In genomic region chr5:173790836-173791546, GRCh38 we compare ENCODE assay signal across 21 cellular contexts.
"Had no signal": no experiment of that assay in that cellular context is flagged by ENCODE, and none has a peak within 500 bp of the region (broad histone marks: within the 10 kb centered on the region; RNA-seq: fewer than 3 reads in every experiment).

No MANE protein-coding gene starts in this region.

- H3K27me3 ChIP-seq: breast epithelium, esophagus squamous epithelium, gastrocnemius medialis, testis, upper lobe of left lung had no signal

- H3K9me3 ChIP-seq: breast epithelium, esophagus squamous epithelium, gastrocnemius medialis, mucosa of descending colon, testis, upper lobe of left lung had no signal

- H3K36me3 Mint-ChIP-seq: activated naive CD8-positive, alpha-beta T cell treated with anti-CD3 and anti-CD28 coated beads for 36 hours had no signal

- H3K4me3 ChIP-seq: breast epithelium, esophagus squamous epithelium, gastrocnemius medialis, mucosa of descending colon, testis, upper lobe of left lung had no signal

- DNase-seq: activated naive CD4-positive, alpha-beta T cell treated with Interleukin-2 at 50 U/mL for 16 hours; activated naive CD8-positive, alpha-beta T cell treated with anti-CD3 and anti-CD28 coated beads for 36 hours; activated T-cell treated with anti-CD3 and anti-CD28 coated beads, Interleukin-2, amount 50 U/mL, for 24 hours; amniotic stem cell; esophagus squamous epithelium; hippocampal formation; kidney glomerular epithelial cell; left ventricle myocardium superior; mucosa of descending colon; nephron progenitor cell; right cardiac atrium; stimulated activated CD4-positive, alpha-beta T cell treated with anti-CD3 and anti-CD28 coated beads, Interleukin-2, amount 100 ng/mL, for 24 hours; T-helper 9 cell; testis; upper lobe of left lung had no signal

- ATAC-seq: gastrocnemius medialis; left ventricle myocardium superior; mucosa of descending colon; right cardiac atrium; stimulated activated effector memory CD8-positive, alpha-beta T cell treated with anti-CD3 and anti-CD28 coated beads, Interleukin-12 subunit alpha, Interleukin-12 subunit beta, amount 100 ng/mL, for 72 hours had no signal

- H3K9ac ChIP-seq: parathyroid adenoma had no signal

- H3K4me3 Mint-ChIP-seq: activated naive CD8-positive, alpha-beta T cell treated with anti-CD3 and anti-CD28 coated beads for 36 hours; activated T-cell treated with anti-CD3 and anti-CD28 coated beads, Interleukin-2, amount 50 U/mL, for 24 hours; central memory CD8-positive, alpha-beta T cell; nephron progenitor cell; stimulated activated effector memory CD8-positive, alpha-beta T cell treated with anti-CD3 and anti-CD28 coated beads, Interleukin-12 subunit alpha, Interleukin-12 subunit beta, amount 100 ng/mL, for 72 hours had no signal

- H3K27ac Mint-ChIP-seq: activated naive CD8-positive, alpha-beta T cell treated with anti-CD3 and anti-CD28 coated beads for 36 hours; activated T-cell treated with anti-CD3 and anti-CD28 coated beads, Interleukin-2, amount 50 U/mL, for 24 hours; activated T-helper 2 cell treated with anti-CD3 and anti-CD28 coated beads, Interferon-gamma antibody, Interleukin-2, Interleukin-4, amounts not matched to agents 10 μg/mL and 5 μg/mL and 100 μg/mL, durations not matched to agents 14 hours and 24 hours and 36 hours; stimulated activated effector memory CD8-positive, alpha-beta T cell treated with anti-CD3 and anti-CD28 coated beads, Interleukin-12 subunit alpha, Interleukin-12 subunit beta, amount 100 ng/mL, for 72 hours had no signal

- H3K27me3 Mint-ChIP-seq: activated naive CD8-positive, alpha-beta T cell treated with anti-CD3 and anti-CD28 coated beads for 36 hours; activated T-cell treated with anti-CD3 and anti-CD28 coated beads, Interleukin-2, amount 50 U/mL, for 24 hours had no signal

- H3K27ac ChIP-seq: breast epithelium, gastrocnemius medialis, testis, upper lobe of left lung had no signal

- H3K4me1 ChIP-seq: breast epithelium, gastrocnemius medialis, testis had no signal

- H3K9me3 Mint-ChIP-seq: activated naive CD8-positive, alpha-beta T cell treated with anti-CD3 and anti-CD28 coated beads for 36 hours; activated T-cell treated with anti-CD3 and anti-CD28 coated beads, Interleukin-2, amount 50 U/mL, for 24 hours; activated T-helper 2 cell treated with anti-CD3 and anti-CD28 coated beads, Interferon-gamma antibody, Interleukin-2, Interleukin-4, amounts not matched to agents 10 μg/mL and 5 μg/mL and 100 μg/mL, durations not matched to agents 14 hours and 24 hours and 36 hours; central memory CD8-positive, alpha-beta T cell; nephron progenitor cell; stimulated activated effector memory CD8-positive, alpha-beta T cell treated with anti-CD3 and anti-CD28 coated beads, Interleukin-12 subunit alpha, Interleukin-12 subunit beta, amount 100 ng/mL, for 72 hours had no signal

- H3K36me3 ChIP-seq: breast epithelium, esophagus squamous epithelium, gastrocnemius medialis, upper lobe of left lung had no signal
